In the genomic region with DNA sequence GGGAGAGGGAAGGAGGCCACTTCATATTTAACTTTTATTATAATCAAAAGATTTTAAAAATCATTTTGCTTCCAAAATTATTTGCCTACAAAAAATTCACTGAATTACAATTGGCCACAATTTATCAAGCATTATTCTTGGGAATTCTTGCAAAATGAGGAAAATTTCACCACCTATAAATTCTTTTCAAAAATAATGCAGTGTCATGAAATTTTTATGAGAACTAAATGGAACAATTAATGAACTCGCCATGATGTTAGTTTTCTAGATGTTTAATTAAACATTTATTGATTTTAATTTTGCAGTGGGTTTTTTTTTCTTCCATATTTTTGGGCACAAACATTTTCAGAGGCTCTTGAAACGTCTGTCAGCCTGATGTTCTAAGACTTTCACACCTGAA, we compare ENCODE assay signal across 1 cellular context.
TF ChIP-seq lines count a peak whose summit lies in the region.

No MANE protein-coding gene starts in this region.

TF ChIP-seq in HepG2, 621 proteins besides CTCF, POLR2A, EP300 and RAD21:
- TF ChIP-seq FOXP1 (IDR thresholded peaks at IDR 0.05) (no peak), FOXP1 (CRISPR knock-in tag; IDR thresholded peaks at IDR 0.05) (no peak), ZNF430 (CRISPR knock-in tag; IDR thresholded peaks at IDR 0.05) (no peak), RCOR2 (CRISPR knock-in tag; IDR thresholded peaks at IDR 0.05) (no peak), ZMYM3 (CRISPR knock-in tag; IDR thresholded peaks at IDR 0.05) (no peak), ZNF317 (CRISPR knock-in tag; IDR thresholded peaks at IDR 0.05) (no peak), ATRX (CRISPR knock-in tag; IDR thresholded peaks at IDR 0.05; ENCODE audit: borderline replicate concordance) (no peak), MTA1 (CRISPR knock-in tag; IDR thresholded peaks at IDR 0.05; ENCODE audit: borderline replicate concordance) (no peak), TRIM24 (CRISPR knock-in tag; IDR thresholded peaks at IDR 0.05) (no peak), MAFK (conservative IDR thresholded peaks at IDR 0.05 in 1 of 2, IDR thresholded peaks at IDR 0.05 in 1 of 2; ENCODE audit: low read length in 2 of 2) (peak; percentile 77 to 86), CHCHD3 (CRISPR knock-in tag; IDR thresholded peaks at IDR 0.05) (no peak), NFE2L2 (IDR thresholded peaks at IDR 0.05; ENCODE audit: low read length) (peak; percentile 62), ZNF282 (IDR thresholded peaks at IDR 0.05; ENCODE audit: partially characterized antibody) (no peak), TMF1 (CRISPR knock-in tag; IDR thresholded peaks at IDR 0.05; ENCODE audit: low read depth) (no peak), ZNF230 (CRISPR knock-in tag; IDR thresholded peaks at IDR 0.05) (no peak), MAFF (IDR thresholded peaks at IDR 0.05; ENCODE audit: low read depth, low read length) (peak; percentile 83)
- TF ChIP-seq, protein P1, sequence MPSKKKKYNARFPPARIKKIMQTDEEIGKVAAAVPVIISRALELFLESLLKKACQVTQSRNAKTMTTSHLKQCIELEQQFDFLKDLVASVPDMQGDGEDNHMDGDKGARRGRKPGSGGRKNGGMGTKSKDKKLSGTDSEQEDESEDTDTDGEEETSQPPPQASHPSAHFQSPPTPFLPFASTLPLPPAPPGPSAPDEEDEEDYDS (CRISPR knock-in tag; IDR thresholded peaks at IDR 0.05), result no peak
- TF ChIP-seq, protein P2, sequence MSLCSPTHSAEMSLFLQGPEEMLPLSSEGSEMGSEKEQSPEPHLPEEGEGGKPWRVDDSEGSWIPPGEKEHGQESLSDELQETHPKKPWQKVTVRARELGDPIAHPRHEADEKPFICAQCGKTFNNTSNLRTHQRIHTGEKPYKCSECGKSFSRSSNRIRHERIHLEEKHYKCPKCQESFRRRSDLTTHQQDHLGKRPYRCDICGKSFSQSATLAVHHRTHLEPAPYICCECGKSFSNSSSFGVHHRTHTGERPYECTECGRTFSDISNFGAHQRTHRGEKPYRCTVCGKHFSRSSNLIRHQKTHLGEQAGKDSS (CRISPR knock-in tag; IDR thresholded peaks at IDR 0.05; ENCODE audit: borderline replicate concordance, low read depth), result no peak
- TF ChIP-seq, protein P3, sequence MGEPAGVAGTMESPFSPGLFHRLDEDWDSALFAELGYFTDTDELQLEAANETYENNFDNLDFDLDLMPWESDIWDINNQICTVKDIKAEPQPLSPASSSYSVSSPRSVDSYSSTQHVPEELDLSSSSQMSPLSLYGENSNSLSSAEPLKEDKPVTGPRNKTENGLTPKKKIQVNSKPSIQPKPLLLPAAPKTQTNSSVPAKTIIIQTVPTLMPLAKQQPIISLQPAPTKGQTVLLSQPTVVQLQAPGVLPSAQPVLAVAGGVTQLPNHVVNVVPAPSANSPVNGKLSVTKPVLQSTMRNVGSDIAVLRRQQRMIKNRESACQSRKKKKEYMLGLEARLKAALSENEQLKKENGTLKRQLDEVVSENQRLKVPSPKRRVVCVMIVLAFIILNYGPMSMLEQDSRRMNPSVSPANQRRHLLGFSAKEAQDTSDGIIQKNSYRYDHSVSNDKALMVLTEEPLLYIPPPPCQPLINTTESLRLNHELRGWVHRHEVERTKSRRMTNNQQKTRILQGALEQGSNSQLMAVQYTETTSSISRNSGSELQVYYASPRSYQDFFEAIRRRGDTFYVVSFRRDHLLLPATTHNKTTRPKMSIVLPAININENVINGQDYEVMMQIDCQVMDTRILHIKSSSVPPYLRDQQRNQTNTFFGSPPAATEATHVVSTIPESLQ (CRISPR knock-in tag; conservative IDR thresholded peaks at IDR 0.05), result no peak
- TF ChIP-seq, protein P4, sequence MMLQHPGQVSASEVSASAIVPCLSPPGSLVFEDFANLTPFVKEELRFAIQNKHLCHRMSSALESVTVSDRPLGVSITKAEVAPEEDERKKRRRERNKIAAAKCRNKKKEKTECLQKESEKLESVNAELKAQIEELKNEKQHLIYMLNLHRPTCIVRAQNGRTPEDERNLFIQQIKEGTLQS (CRISPR knock-in tag; IDR thresholded peaks at IDR 0.05), result no peak
